10 cellular contexts compared by ENCODE assay signal in the genomic region with DNA sequence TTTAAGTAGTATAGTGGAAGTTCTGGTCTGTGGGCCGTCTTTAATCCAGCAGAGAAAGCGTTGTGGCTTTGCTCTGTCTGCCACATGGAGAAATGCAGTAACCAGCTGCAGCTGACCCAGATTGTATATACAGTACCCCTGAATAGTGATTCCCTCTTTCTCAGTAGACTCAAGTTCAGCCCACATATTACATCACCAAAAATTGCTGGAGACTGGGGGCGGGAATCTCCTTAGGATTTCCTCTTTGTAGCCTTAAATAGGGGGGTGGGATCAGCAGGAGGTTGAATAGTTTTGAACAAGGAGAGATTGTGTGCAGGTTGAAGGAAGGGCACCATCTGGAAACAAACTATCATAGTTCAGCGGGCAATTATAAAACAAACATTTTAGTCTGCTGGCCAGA. TPM values are rescaled to one million over a fixed set of nuclear protein-coding genes. Genes with fewer than 3 reads are reported as not detected.
DNase-seq lines count a peak whose midpoint lies in the region; ATAC-seq and TF ChIP-seq lines count a peak whose summit lies in the region.
"Had no signal": no experiment of that assay in that cellular context is flagged by ENCODE, and none has a peak within 500 bp of the region (broad histone marks: within the 10 kb centered on the region; RNA-seq: fewer than 3 reads in every experiment).

Gene ANGPTL1, minus strand, starts transcription at position 134 of the 400 bp plus-strand sequence. CDS start 5,301 bp downstream, outside the sequence.

- no peak within 1 kb of the TSS for H2AFZ ChIP-seq in mammary epithelial cell (ENCODE audit: low read depth, low read length)

- CTCF ChIA-PET in mammary epithelial cell (lab: Charles Lee; ENCODE audit: low non-redundant PET) = no interaction called here

- no peaks in the 10 kb centered on the region for H3K79me2 ChIP-seq in mammary epithelial cell (ENCODE audit: insufficient read depth, low read length)

- dilution Hi-C loops in mammary epithelial cell (cut with HindIII; ENCODE audit: low sequenced_read_pairs) = no loop called here

- ATAC-seq in Right ventricle myocardium inferior = peak; percentile 70
- ATAC-seq in aorta (ENCODE audit: low FRiP score) = peak; percentile 64

- no peak within 1 kb of the TSS for H3K4me2 ChIP-seq in mammary epithelial cell (ENCODE audit: insufficient read depth, low read depth, low read length)

- TF ChIP-seq CTCF in breast epithelium (IDR thresholded peaks at IDR 0.05) (no peak), mammary epithelial cell (conservative IDR thresholded peaks at IDR 0.05 in 1 of 2, IDR thresholded peaks at IDR 0.05 in 1 of 2; ENCODE audit: extremely low read depth in 1 of 2, insufficient read depth in 1 of 2, low read depth in 1 of 2, low read length in 2 of 2) (no peak), GM20000 (IDR thresholded peaks at IDR 0.05; ENCODE audit: extremely low read depth, missing control alignments) (no peak)

- H3K27ac ChIP-seq in breast epithelium (peak within 1 kb of the TSS; percentile 17 to 36), mammary epithelial cell (ENCODE audit: insufficient read depth, low read depth, low read length) (no peak within 1 kb of the TSS), aorta (ENCODE audit: low read depth in 1 of 2, low read length in 2 of 2) (peak within 1 kb of the TSS; percentile 61 to 68)
- H3K27ac ChIP-seq: neutrophil had no signal

- H4K20me1 ChIP-seq in mammary epithelial cell (ENCODE audit: insufficient read depth, low read length) = no peaks in the 10 kb centered on the region

- DNase-seq in breast epithelium (ENCODE audit: low spot score in 2 of 2) = no peak
- DNase-seq in mammary epithelial cell = no peak
- no peak for DNase-seq in Right ventricle myocardium inferior (ENCODE audit: missing footprints)
- peak; percentile 42 for DNase-seq in non-pigmented ciliary epithelial cell (ENCODE audit: low read depth)
- no peak for DNase-seq in aorta
- DNase-seq in LoVo (ENCODE audit: low spot score) = no peak
- DNase-seq in stimulated activated naive CD4-positive, alpha-beta T cell (lab: John Stamatoyannopoulos, UW) = no peak
- no peak for DNase-seq in GM20000 (ENCODE audit: low spot score)
- DNase-seq: NCI-H1694 had no signal

- H3K9ac ChIP-seq in mammary epithelial cell (ENCODE audit: insufficient read depth, low read length) = no peak within 1 kb of the TSS

- no peaks in the 10 kb centered on the region for H3K27me3 ChIP-seq in breast epithelium
- H3K27me3 ChIP-seq in mammary epithelial cell (ENCODE audit: insufficient read depth, low read length) = no peaks in the 10 kb centered on the region
- no peaks in the 10 kb centered on the region for H3K27me3 ChIP-seq in aorta (ENCODE audit: control insufficient read depth in 1 of 2, insufficient read depth in 2 of 2, low read length in 1 of 2)
- H3K27me3 ChIP-seq: neutrophil had no signal

- 55% methylated on average over 4 of the region's 4 CpGs for WGBS in mammary epithelial cell (ENCODE audit: low coverage, missing lambda C conversion rate)
- WGBS in aorta, 2 donors = 7 to 11% methylated on average over 4 of the region's 4 CpGs

- no TSS peak for BruUV-seq in mammary epithelial cell (replicated peaks; lab: Mats Ljungman, UMichigan)

- in situ Hi-C loops in mammary epithelial cell (cut with MboI; ENCODE audit: low sequenced_read_pairs in 2 of 2) = no loop called here

- no peaks in the 10 kb centered on the region for H3K36me3 ChIP-seq in breast epithelium
- no peaks in the 10 kb centered on the region for H3K36me3 ChIP-seq in mammary epithelial cell (ENCODE audit: insufficient read depth, low read length)
- no peaks in the 10 kb centered on the region for H3K36me3 ChIP-seq in aorta (ENCODE audit: control insufficient read depth in 1 of 2, insufficient read depth in 2 of 2, low read length in 1 of 2)
- H3K36me3 ChIP-seq: neutrophil had no signal

- no peak for TF ChIP-seq POLR2A in breast epithelium (IDR thresholded peaks at IDR 0.05)

- H3K4me3 ChIP-seq in breast epithelium = peak within 1 kb of the TSS; percentile 13 to 35 (median 15)
- no peak within 1 kb of the TSS for H3K4me3 ChIP-seq in mammary epithelial cell (replicated peaks in 1 of 3; ENCODE audit: insufficient read depth in 1 of 3, low read depth in 2 of 3, low read length in 3 of 3)
- peak within 1 kb of the TSS; percentile 75 to 93 for H3K4me3 ChIP-seq in aorta (ENCODE audit: low read length in 2 of 2)

- no peaks in the 10 kb centered on the region for H3K9me3 ChIP-seq in breast epithelium
- no peaks in the 10 kb centered on the region for H3K9me3 ChIP-seq in mammary epithelial cell (replicated peaks; ENCODE audit: insufficient read depth, low read length)
- no peaks in the 10 kb centered on the region for H3K9me3 ChIP-seq in aorta (ENCODE audit: control insufficient read depth, low read length)
- H3K9me3 ChIP-seq: neutrophil had no signal

- intact Hi-C loops in breast epithelium (cut with DNase I; ENCODE audit: low total_unique reads) = no loop called here
- intact Hi-C loops in mammary epithelial cell (cut with micrococcal nuclease) = no loop called here
- intact Hi-C loops in Right ventricle myocardium inferior (cut with DNase I) = loop anchor here (5.0 kb wide), 1 partner anchor 46 kb away; no protein-coding TSS in a partner anchor
- intact Hi-C loops in aorta (cut with DNase I) = no loop called here

- H3K4me1 ChIP-seq in breast epithelium (no peaks in the 10 kb centered on the region), mammary epithelial cell (ENCODE audit: insufficient read depth, low read length) (no peaks in the 10 kb centered on the region), aorta (ENCODE audit: control insufficient read depth in 1 of 2, insufficient read depth in 2 of 2, low read length in 2 of 2) (peaks cover 0 to 3% of the 10 kb centered on the region in 2 donors)

RNA-seq across cellular contexts. Expression of gene ANGPTL1, which starts in this region (rescaled TPM):
- 100 to 1,000 TPM in 1 of 3 donors, 10 to 100 TPM in 2; 25.2 to 137 (median 30.2) TPM for total RNA-seq in breast epithelium
- not detected for total RNA-seq in mammary epithelial cell
- polyA plus RNA-seq in mammary epithelial cell = not detected
- not detected for polyA minus RNA-seq in mammary epithelial cell
- total RNA-seq in Right ventricle myocardium inferior = 11.5 TPM
- 10 to 100 TPM; 24.2 to 60.4 TPM for total RNA-seq in aorta
- 10 to 100 TPM; 43.8 to 65.6 TPM for polyA plus RNA-seq in aorta

Comparison
In these comparisons a context has a peak if more than half of its experiments do, and no peak if none do; other contexts are left out.
1. RNA of gene ANGPTL1 (total RNA-seq): 24.2 to 60.4 TPM in aorta, 25.2 to 137 TPM in breast epithelium and 11.5 TPM in Right ventricle myocardium inferior (single experiment); not detected in mammary epithelial cell; every median in the first group is over 10 times any median in the second.
2. RNA of gene ANGPTL1 (polyA plus RNA-seq): 43.8 to 65.6 TPM in aorta; not detected in mammary epithelial cell (single experiment); every median in the first group is over 10 times any median in the second.
3. H3K4me3 ChIP-seq: peak in breast epithelium (3 of 3) and aorta (2 of 2); none in mammary epithelial cell (0 of 3).